In the genomic region with DNA sequence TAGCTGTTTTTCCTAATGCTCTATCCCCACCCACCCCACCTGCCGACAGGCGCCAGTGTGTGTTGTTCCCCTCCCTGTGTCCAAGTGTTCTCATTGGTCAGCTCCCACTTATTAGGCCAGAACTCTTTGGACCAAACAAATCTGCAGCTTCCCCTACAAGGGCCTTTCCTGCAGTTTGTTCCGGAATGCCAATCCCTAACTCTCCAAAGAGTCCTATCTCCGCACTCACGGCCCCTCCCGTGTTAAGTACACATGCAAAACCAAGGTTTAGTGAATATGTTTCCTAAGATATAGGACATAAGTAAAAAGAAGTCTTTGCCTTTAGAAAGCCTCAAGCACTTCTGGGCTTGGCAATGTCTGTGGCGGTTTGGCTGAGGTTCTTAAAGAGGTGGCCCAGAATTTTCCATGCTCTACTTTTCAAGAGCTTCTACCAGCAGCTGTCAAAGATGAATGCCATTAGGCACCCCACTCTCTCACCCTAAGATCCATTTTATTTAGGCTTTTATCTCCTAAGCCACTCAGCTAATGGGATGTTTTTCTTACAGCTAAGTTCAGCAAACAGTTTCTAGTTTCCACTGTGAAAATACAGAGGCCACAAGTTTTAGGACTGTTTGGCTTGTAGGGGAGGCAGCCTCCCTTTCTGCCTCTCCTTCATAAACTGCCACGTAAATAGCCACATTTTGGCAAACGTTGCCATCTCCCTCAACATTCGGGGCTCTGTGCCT, we compare ENCODE assay signal across 8 cellular contexts. TPM values are rescaled to one million over a fixed set of nuclear protein-coding genes. Genes with fewer than 3 reads are reported as not detected.
DNase-seq lines count a peak whose midpoint lies in the region; ATAC-seq and TF ChIP-seq lines count a peak whose summit lies in the region.

No MANE protein-coding gene starts in this region.

- peak overlapping the region; percentile 78 for H3K4me3 ChIP-seq in AG09309 (ENCODE audit: control insufficient read depth, low read depth, low read length)
- peak overlapping the region; percentile 77 for H3K4me3 ChIP-seq in IMR-90 (ENCODE audit: insufficient read depth, low read depth, low read length)
- H3K4me3 ChIP-seq in brain microvascular endothelial cell (ENCODE audit: low read depth, low read length): peak overlapping the region; percentile 94
- peak overlapping the region; percentile 57 to 95 (median 77) for H3K4me3 ChIP-seq in liver (ENCODE audit: low read depth in 1 of 3, low read length in 3 of 3)
- H3K4me3 ChIP-seq in thymus (ENCODE audit: low read length): peak overlapping the region; percentile 86

- dilution Hi-C loops in IMR-90 (cut with HindIII; ENCODE audit: low sequenced_read_pairs, unreplicated experiment): no loop called here

- peak overlapping the region; percentile 89 for H2AK9ac ChIP-seq in IMR-90 (replicated peaks; ENCODE audit: low read depth, low read length, poor library complexity)

- WGBS in IMR-90 (ENCODE audit: extremely low coverage in 2 of 2, insufficient read length in 1 of 2), 2 experiments: 61% methylated on average over 3 of the region's 10 CpGs; no CpG with 5 or more reads in 1 of the 2 experiments
- 58% methylated on average over 10 of the region's 10 CpGs for WGBS in liver
- 64% methylated on average over 10 of the region's 10 CpGs for WGBS in thymus

- peaks cover 8 to 55% of the 10 kb centered on the region in 2 experiments; a peak in 3 of 4 replicates for H3K79me1 ChIP-seq in IMR-90 (ENCODE audit: low read depth in 1 of 2, low read length in 2 of 2)

- no TSS peak for BruUV-seq in IMR-90 (replicated peaks; lab: Mats Ljungman, UMichigan)

- TF ChIP-seq RAD21 in IMR-90 (IDR thresholded peaks at IDR 0.05; ENCODE audit: low read length) (no peak), liver (IDR thresholded peaks at IDR 0.05) (no peak)

- H3K9me1 ChIP-seq in IMR-90 (ENCODE audit: insufficient read depth, low read length): peaks cover 29% of the 10 kb centered on the region

- no peak for DNase-seq in AG09309 (ENCODE audit: low read depth)
- no peak for DNase-seq in IMR-90
- DNase-seq in brain microvascular endothelial cell: peak; percentile 30
- no peak for DNase-seq in stimulated activated CD4-positive, alpha-beta T cell treated with anti-CD3 and anti-CD28 coated beads, Interleukin-2, amount 100 ng/mL, for 48 hours
- DNase-seq in activated CD4-positive, alpha-beta T cell treated with anti-CD3 and anti-CD28 coated beads, Interleukin-2, amount 50 U/mL, for 4 hours: no peak

- peak overlapping the region; percentile 49 to 65; a peak in 2 of 4 replicates for H4K8ac ChIP-seq in IMR-90 (ENCODE audit: low read depth in 2 of 2, low read length in 2 of 2)

- peak overlapping the region; percentile 62; the same call in 1 of the 2 replicates for H4K91ac ChIP-seq in IMR-90 (ENCODE audit: insufficient read depth, low read depth, low read length)

- H3K4me1 ChIP-seq in IMR-90 (ENCODE audit: control insufficient read depth, insufficient read depth, low read length) (peaks cover 21% of the 10 kb centered on the region), liver (ENCODE audit: control insufficient read depth in 4 of 4, insufficient read depth in 4 of 4, low read length in 3 of 4) (peaks cover 0 to 27% (median 10%) of the 10 kb centered on the region in 4 donors), thymus (ENCODE audit: control insufficient read depth, insufficient read depth, low read length) (peaks cover 18% of the 10 kb centered on the region)

- H3K36me3 ChIP-seq in IMR-90 (ENCODE audit: control insufficient read depth, insufficient read depth, low read length) (peaks cover 19% of the 10 kb centered on the region), brain microvascular endothelial cell (replicated peaks) (peaks cover 18% of the 10 kb centered on the region), liver (ENCODE audit: control insufficient read depth in 4 of 4, insufficient read depth in 3 of 4, low read depth in 1 of 4, low read length in 3 of 4) (no peaks in the 10 kb centered on the region), thymus (ENCODE audit: control insufficient read depth, insufficient read depth) (peaks cover 4% of the 10 kb centered on the region)

- intact Hi-C loops in IMR-90 (cut with micrococcal nuclease): no loop called here

- peak; percentile 58 for TF ChIP-seq POLR2A in IMR-90 (IDR thresholded peaks at IDR 0.05; ENCODE audit: low read depth, low read length)

- H3K27me3 ChIP-seq in IMR-90 (ENCODE audit: control insufficient read depth, insufficient read depth, low read length) (no peaks in the 10 kb centered on the region), brain microvascular endothelial cell (replicated peaks) (no peaks in the 10 kb centered on the region), liver (ENCODE audit: control insufficient read depth in 4 of 4, insufficient read depth in 4 of 4, low read length in 3 of 4) (no peaks in the 10 kb centered on the region), thymus (ENCODE audit: control insufficient read depth, insufficient read depth) (no peaks in the 10 kb centered on the region)

- CTCF ChIA-PET in IMR-90 (lab: Yijun Ruan, JAX): interaction anchor here (0.6 to 1.0 kb wide), 2 partner anchors 8 to 338 kb away, joined by 3 read pairs; no protein-coding TSS in a partner anchor

- H3K9me3 ChIP-seq in IMR-90 (ENCODE audit: control insufficient read depth, insufficient read depth, low read length): no peaks in the 10 kb centered on the region
- no peaks in the 10 kb centered on the region for H3K9me3 ChIP-seq in liver (ENCODE audit: control insufficient read depth in 4 of 4, low read length in 3 of 4)
- H3K9me3 ChIP-seq in thymus (ENCODE audit: control insufficient read depth): no peaks in the 10 kb centered on the region

- peak overlapping the region; percentile 65 for H2BK5ac ChIP-seq in IMR-90 (ENCODE audit: low read depth, low read length, poor library complexity, severe bottlenecking)

- TF ChIP-seq CTCF in AG09309 (IDR thresholded peaks at IDR 0.05; ENCODE audit: control insufficient read depth, insufficient read depth, low read depth, low read length, missing control alignments) (no peak), IMR-90 (conservative IDR thresholded peaks at IDR 0.05; ENCODE audit: low read depth, low read length) (no peak), brain microvascular endothelial cell (IDR thresholded peaks at IDR 0.05; ENCODE audit: low read depth, low read length, missing control alignments) (no peak), liver (IDR thresholded peaks at IDR 0.05; ENCODE audit: low read depth, low read length, missing input control) (no peak)

- H2BK20ac ChIP-seq in IMR-90 (ENCODE audit: low read depth, low read length): no peak overlapping the region

- in situ Hi-C loops in IMR-90 (cut with MboI; ENCODE audit: low sequenced_read_pairs): no loop called here
- in situ Hi-C loops in brain microvascular endothelial cell (cut with HindIII; ENCODE audit: low pct_ligation_motif_present, low sequenced_read_pairs): no loop called here

- peak overlapping the region; percentile 98 for H3K23ac ChIP-seq in IMR-90 (ENCODE audit: low read depth, low read length)

- H2BK15ac ChIP-seq in IMR-90 (ENCODE audit: low read depth, low read length): peak overlapping the region; percentile 69; the same call in 2 of the 3 replicates

- peak overlapping the region; percentile 91 for H3K14ac ChIP-seq in IMR-90 (replicated peaks; ENCODE audit: low read depth, low read length)

- peak overlapping the region; percentile 49; the same call in 1 of the 2 replicates for H2BK120ac ChIP-seq in IMR-90 (ENCODE audit: low read depth, low read length)

- peak overlapping the region; percentile 67 for H3K27ac ChIP-seq in IMR-90 (ENCODE audit: insufficient read depth, low read length)
- peak overlapping the region; percentile 96 for H3K27ac ChIP-seq in brain microvascular endothelial cell
- peak overlapping the region; percentile 94 for H3K27ac ChIP-seq in liver (ENCODE audit: low read depth in 1 of 2, low read length in 2 of 2)
- no peak overlapping the region for H3K27ac ChIP-seq in thymus (ENCODE audit: low read depth)

- ATAC-seq in IMR-90 (ENCODE audit: low read depth) (no peak), GM21423 (IDR thresholded peaks at IDR 0.05; ENCODE audit: unreplicated experiment) (no peak)

- peak overlapping the region; percentile 92 for H3K9ac ChIP-seq in IMR-90 (ENCODE audit: low read depth, low read length)
- peak overlapping the region; percentile 4 to 41 for H3K9ac ChIP-seq in liver (ENCODE audit: low read depth in 1 of 2, low read length in 2 of 2)

- peak overlapping the region; percentile 95 for H3K4me2 ChIP-seq in IMR-90 (ENCODE audit: low read depth, low read length)

- H4K20me1 ChIP-seq in IMR-90 (ENCODE audit: insufficient read depth, low read length): peaks cover 54% of the 10 kb centered on the region

- H3K56ac ChIP-seq in IMR-90 (ENCODE audit: extremely low read depth, insufficient read depth, low read length): peak overlapping the region; percentile 89

- POLR2A ChIA-PET in IMR-90 (lab: Charles Lee; ENCODE audit: unreplicated experiment): interaction anchor here (0.5 kb wide), 1 partner anchor 34 kb away, joined by 15 read pairs; a partner anchor contains a TSS

- peak overlapping the region; percentile 57 for H3K18ac ChIP-seq in IMR-90 (ENCODE audit: low read depth, low read length)

- H2AFZ ChIP-seq in IMR-90 (replicated peaks; ENCODE audit: low read length, poor library complexity): peak overlapping the region; percentile 2

- H2AK5ac ChIP-seq in IMR-90 (ENCODE audit: low read depth, low read length): peak overlapping the region; percentile 88

- H3K4ac ChIP-seq in IMR-90 (ENCODE audit: low read depth, low read length): peak overlapping the region; percentile 87

- peak overlapping the region; percentile 44 for H4K5ac ChIP-seq in IMR-90 (ENCODE audit: low read depth, low read length)

TF ChIP-seq in liver, 16 proteins besides CTCF, POLR2A, EP300 and RAD21 (continues in another document):
- TF ChIP-seq JUND (IDR thresholded peaks at IDR 0.05) (no peak), TAF1 (conservative IDR thresholded peaks at IDR 0.05) (no peak), YY1 (IDR thresholded peaks at IDR 0.05) (no peak)

RNA-seq across cellular contexts. Expression of a gene that starts 1.6 kb away (rescaled TPM):
- total RNA-seq in IMR-90 (2012; rRNA removed): 637 and 765 TPM in 2 replicates
- 1,066 and 1,140 TPM in 2 replicates for polyA plus RNA-seq in IMR-90 (2012; rRNA removed)
- polyA plus RNA-seq in IMR-90 (2012; cell fraction: cytosol; rRNA removed): 293 and 869 TPM in 2 replicates
- polyA plus RNA-seq in IMR-90 (2012; cell fraction: nucleus; rRNA removed; ENCODE audit: low replicate concordance): 63.7 and 319 TPM in 2 replicates
- total RNA-seq in liver: 10 to 100 TPM; 74.2 to 90.8 TPM
- 100 to 1,000 TPM; 169 to 181 TPM for polyA plus RNA-seq in liver
- polyA plus RNA-seq in thymus: 156 TPM

RNA-seq across cellular contexts. Expression of a gene that starts 34.0 kb away (rescaled TPM):
- total RNA-seq in IMR-90 (2012; rRNA removed) (not detected in 2 replicates), liver (not detected)
- polyA plus RNA-seq in IMR-90 (2012; rRNA removed) (0.10 TPM in 1 of 2 replicates, not detected in the other), liver (not detected), thymus (0.14 TPM)
- polyA plus RNA-seq in IMR-90 (2012; cell fraction: cytosol; rRNA removed): 0.27 TPM in 1 of 2 replicates, not detected in the other
- 0.11 and 0.21 TPM in 2 replicates for polyA plus RNA-seq in IMR-90 (2012; cell fraction: nucleus; rRNA removed; ENCODE audit: low replicate concordance)

RNA-seq across cellular contexts. Expression of a gene that starts 39.7 kb away (rescaled TPM):
- total RNA-seq in IMR-90 (2012; rRNA removed): 51.1 and 65.3 TPM in 2 replicates
- polyA plus RNA-seq in IMR-90 (2012; rRNA removed): 17.7 and 26.2 TPM in 2 replicates
- polyA plus RNA-seq in IMR-90 (2012; cell fraction: cytosol; rRNA removed): 8.7 and 11.8 TPM in 2 replicates
- polyA plus RNA-seq in IMR-90 (2012; cell fraction: nucleus; rRNA removed; ENCODE audit: low replicate concordance): 3.5 and 32.2 TPM in 2 replicates
- total RNA-seq in liver: 10 to 100 TPM; 20.7 to 36.4 TPM
- 10 to 100 TPM; 12.2 to 17.0 TPM for polyA plus RNA-seq in liver
- polyA plus RNA-seq in thymus: 32.9 TPM
